ENCODE assay signal across 2 cellular contexts in genomic region chr15:67560320-67560719, GRCh38.
TF ChIP-seq lines count a peak whose summit lies in the region.

No MANE protein-coding gene starts in this region.

TF ChIP-seq in A549, 52 proteins besides CTCF, POLR2A, EP300 and RAD21 (continued from another document):
- TF ChIP-seq ATOH8 (CRISPR knock-in tag; IDR thresholded peaks at IDR 0.05; ENCODE audit: low read depth) (no peak), HOXB13 (CRISPR knock-in tag; IDR thresholded peaks at IDR 0.05; ENCODE audit: low read depth) (no peak), POLR2AphosphoS2 (conservative IDR thresholded peaks at IDR 0.05; ENCODE audit: low read length) (no peak), RFX5 (IDR thresholded peaks at IDR 0.05) (no peak), HOXA7 (CRISPR knock-in tag; IDR thresholded peaks at IDR 0.05) (no peak)

TF ChIP-seq in HEK293, 187 proteins besides CTCF, POLR2A, EP300 and RAD21:
- no peak for TF ChIP-seq PRDM6 (tag by site-specific recombination; IDR thresholded peaks at IDR 0.05)
- TF ChIP-seq ZNF488 (tag by site-specific recombination; IDR thresholded peaks at IDR 0.05), result no peak
- TF ChIP-seq ZNF184 (tag by site-specific recombination; IDR thresholded peaks at IDR 0.05), result peak; percentile 97
- TF ChIP-seq PRDM2 (tag by site-specific recombination; IDR thresholded peaks at IDR 0.05; ENCODE audit: borderline replicate concordance), result no peak
